In the genomic region with DNA sequence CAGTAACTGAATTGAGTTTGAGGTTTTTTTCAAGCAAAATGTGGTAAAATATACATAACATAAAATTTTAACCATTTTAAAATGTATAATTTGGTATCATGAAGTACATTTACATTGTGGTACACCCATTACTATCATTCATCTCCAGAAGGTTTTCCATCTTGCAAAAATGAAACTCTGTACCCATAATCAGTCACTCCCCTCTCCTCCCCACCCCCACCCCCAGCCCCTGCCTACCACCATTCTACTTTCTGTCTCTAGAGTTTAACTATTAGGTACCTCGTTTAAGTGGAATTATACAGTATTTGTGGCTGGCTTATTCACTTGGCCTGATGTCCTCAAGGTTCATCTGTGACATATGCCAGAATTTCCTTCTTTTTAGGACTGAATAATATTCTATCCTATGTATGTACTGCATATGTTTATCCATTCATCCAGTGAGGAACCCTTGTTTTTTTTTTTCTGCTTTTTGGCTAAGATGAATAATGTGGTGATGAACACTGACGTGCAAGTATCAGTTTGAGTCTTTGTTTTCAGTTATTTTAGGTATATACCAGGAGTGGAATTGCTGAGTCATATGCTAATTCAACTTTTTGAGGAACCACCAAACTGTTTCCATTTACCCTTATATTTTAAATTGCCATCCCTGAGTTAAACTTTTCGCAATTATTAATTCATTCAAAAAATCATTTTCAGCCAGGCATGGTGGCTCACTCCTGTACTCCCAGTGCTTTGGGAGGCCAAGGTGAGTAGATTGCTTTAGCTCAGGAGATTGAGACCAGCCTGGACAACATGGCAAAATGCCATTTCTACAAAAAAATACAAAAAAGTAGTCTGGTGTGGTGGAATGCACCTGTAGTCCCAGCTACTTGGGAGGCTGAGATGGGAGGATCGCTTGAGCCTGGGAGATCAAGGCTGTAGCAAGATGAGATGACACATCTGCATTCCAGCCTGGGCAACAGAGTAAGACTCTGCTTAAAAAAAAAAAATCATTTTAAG, we compare ENCODE assay signal across 8 cellular contexts.
DNase-seq lines count a peak whose midpoint lies in the region; ATAC-seq and FAIRE-seq lines count a peak whose summit lies in the region.

No MANE protein-coding gene starts in this region.

- no peaks in the 10 kb centered on the region for H3K27me3 ChIP-seq in CD4-positive, CD25-positive, alpha-beta regulatory T cell (ENCODE audit: control insufficient read depth, insufficient read depth, low read length)

- H3K4me1 ChIP-seq in CD4-positive, CD25-positive, alpha-beta regulatory T cell (ENCODE audit: control insufficient read depth, insufficient read depth, low read length, poor library complexity, severe bottlenecking), result peaks cover 20% of the 10 kb centered on the region

- peak; percentile 56 to 60 for ATAC-seq in CD4-positive, CD25-positive, alpha-beta regulatory T cell (ENCODE audit: low read depth in 2 of 2)
- ATAC-seq in GM19467 (IDR thresholded peaks at IDR 0.05; ENCODE audit: unreplicated experiment), result peak; percentile 62
- ATAC-seq in HG03460 (IDR thresholded peaks at IDR 0.05; ENCODE audit: unreplicated experiment), result peak; percentile 76
- ATAC-seq in activated T-helper 17 cell treated with anti-CD3 and anti-CD28 coated beads, Interleukin-2, amount 50 U/mL, for 72 hours (replicated peaks), result peak; percentile 66
- ATAC-seq in stimulated activated memory B cell treated with anti-CD40 and anti-IgM and Interleukin-4, amounts not matched to agents 10 μg/mL and 1 μg/mL and 100 μg/mL, for 72 hours, result peak; percentile 73

- peak overlapping the region in 3 of 4 donors; percentile 0 to 34 (median 15) for H3K4me3 Mint-ChIP-seq in CD4-positive, CD25-positive, alpha-beta regulatory T cell
- H3K4me3 Mint-ChIP-seq in activated T-helper 17 cell treated with anti-CD3 and anti-CD28 coated beads, Interleukin-2, amount 50 U/mL, for 72 hours, result peak overlapping the region; percentile 89
- no peak overlapping the region for H3K4me3 Mint-ChIP-seq in stimulated activated memory B cell treated with anti-CD40 and anti-IgM and Interleukin-4, amounts not matched to agents 10 μg/mL and 1 μg/mL and 100 μg/mL, for 72 hours

- no peak for FAIRE-seq in RCC 7860 (lab: Jason Lieb, UNC)

- H3K27ac Mint-ChIP-seq in CD4-positive, CD25-positive, alpha-beta regulatory T cell, result peak overlapping the region; percentile 85 to 94 (median 87)
- H3K27ac Mint-ChIP-seq in activated T-helper 17 cell treated with anti-CD3 and anti-CD28 coated beads, Interleukin-2, amount 50 U/mL, for 72 hours, result peak overlapping the region; percentile 100
- peak overlapping the region; percentile 77 for H3K27ac Mint-ChIP-seq in stimulated activated memory B cell treated with anti-CD40 and anti-IgM and Interleukin-4, amounts not matched to agents 10 μg/mL and 1 μg/mL and 100 μg/mL, for 72 hours

- DNase-seq in CD4-positive, CD25-positive, alpha-beta regulatory T cell, result peak in 1 of 3 donors; percentile 86
- DNase-seq in NCI-H1417 treated with DMSO at 0.1 percent for 48 hours (lab: John Stamatoyannopoulos, UW) (no peak), NK-92 (lab: John Stamatoyannopoulos, UW; ENCODE audit: unreplicated experiment) (no peak), RCC 7860 (ENCODE audit: low spot score) (no peak)

- no peaks in the 10 kb centered on the region for H3K9me3 ChIP-seq in CD4-positive, CD25-positive, alpha-beta regulatory T cell (ENCODE audit: control insufficient read depth in 2 of 2, low read length in 2 of 2)

- H3K27ac ChIP-seq in CD4-positive, CD25-positive, alpha-beta regulatory T cell (ENCODE audit: insufficient read depth, low read length, poor library complexity, severe bottlenecking), result peak overlapping the region; percentile 68

- H3K4me3 ChIP-seq in CD4-positive, CD25-positive, alpha-beta regulatory T cell (ENCODE audit: low read depth, low read length), result peak overlapping the region; percentile 13

- peaks cover 0 to 2% (median 0%) of the 10 kb centered on the region in 7 donors for H3K9me3 Mint-ChIP-seq in CD4-positive, CD25-positive, alpha-beta regulatory T cell
- no peaks in the 10 kb centered on the region for H3K9me3 Mint-ChIP-seq in activated T-helper 17 cell treated with anti-CD3 and anti-CD28 coated beads, Interleukin-2, amount 50 U/mL, for 72 hours
- no peaks in the 10 kb centered on the region for H3K9me3 Mint-ChIP-seq in stimulated activated memory B cell treated with anti-CD40 and anti-IgM and Interleukin-4, amounts not matched to agents 10 μg/mL and 1 μg/mL and 100 μg/mL, for 72 hours

- no peaks in the 10 kb centered on the region for H3K36me3 ChIP-seq in CD4-positive, CD25-positive, alpha-beta regulatory T cell (ENCODE audit: control insufficient read depth, insufficient read depth, low read length)

- H3K27me3 Mint-ChIP-seq in CD4-positive, CD25-positive, alpha-beta regulatory T cell, result no peaks in the 10 kb centered on the region
- no peaks in the 10 kb centered on the region for H3K27me3 Mint-ChIP-seq in activated T-helper 17 cell treated with anti-CD3 and anti-CD28 coated beads, Interleukin-2, amount 50 U/mL, for 72 hours
- H3K27me3 Mint-ChIP-seq in stimulated activated memory B cell treated with anti-CD40 and anti-IgM and Interleukin-4, amounts not matched to agents 10 μg/mL and 1 μg/mL and 100 μg/mL, for 72 hours, result peaks cover 11% of the 10 kb centered on the region

- peaks cover 26 to 40% (median 34%) of the 10 kb centered on the region in 4 donors for H3K4me1 Mint-ChIP-seq in CD4-positive, CD25-positive, alpha-beta regulatory T cell
- H3K4me1 Mint-ChIP-seq in activated T-helper 17 cell treated with anti-CD3 and anti-CD28 coated beads, Interleukin-2, amount 50 U/mL, for 72 hours, result peaks cover 49% of the 10 kb centered on the region
- peaks cover 4% of the 10 kb centered on the region for H3K4me1 Mint-ChIP-seq in stimulated activated memory B cell treated with anti-CD40 and anti-IgM and Interleukin-4, amounts not matched to agents 10 μg/mL and 1 μg/mL and 100 μg/mL, for 72 hours

- H3K36me3 Mint-ChIP-seq in CD4-positive, CD25-positive, alpha-beta regulatory T cell, result peaks cover 3% of the 10 kb centered on the region
- H3K36me3 Mint-ChIP-seq in activated T-helper 17 cell treated with anti-CD3 and anti-CD28 coated beads, Interleukin-2, amount 50 U/mL, for 72 hours (ENCODE audit: low read depth), result peaks cover 18% of the 10 kb centered on the region
- no peaks in the 10 kb centered on the region for H3K36me3 Mint-ChIP-seq in stimulated activated memory B cell treated with anti-CD40 and anti-IgM and Interleukin-4, amounts not matched to agents 10 μg/mL and 1 μg/mL and 100 μg/mL, for 72 hours
